In the genomic region with DNA sequence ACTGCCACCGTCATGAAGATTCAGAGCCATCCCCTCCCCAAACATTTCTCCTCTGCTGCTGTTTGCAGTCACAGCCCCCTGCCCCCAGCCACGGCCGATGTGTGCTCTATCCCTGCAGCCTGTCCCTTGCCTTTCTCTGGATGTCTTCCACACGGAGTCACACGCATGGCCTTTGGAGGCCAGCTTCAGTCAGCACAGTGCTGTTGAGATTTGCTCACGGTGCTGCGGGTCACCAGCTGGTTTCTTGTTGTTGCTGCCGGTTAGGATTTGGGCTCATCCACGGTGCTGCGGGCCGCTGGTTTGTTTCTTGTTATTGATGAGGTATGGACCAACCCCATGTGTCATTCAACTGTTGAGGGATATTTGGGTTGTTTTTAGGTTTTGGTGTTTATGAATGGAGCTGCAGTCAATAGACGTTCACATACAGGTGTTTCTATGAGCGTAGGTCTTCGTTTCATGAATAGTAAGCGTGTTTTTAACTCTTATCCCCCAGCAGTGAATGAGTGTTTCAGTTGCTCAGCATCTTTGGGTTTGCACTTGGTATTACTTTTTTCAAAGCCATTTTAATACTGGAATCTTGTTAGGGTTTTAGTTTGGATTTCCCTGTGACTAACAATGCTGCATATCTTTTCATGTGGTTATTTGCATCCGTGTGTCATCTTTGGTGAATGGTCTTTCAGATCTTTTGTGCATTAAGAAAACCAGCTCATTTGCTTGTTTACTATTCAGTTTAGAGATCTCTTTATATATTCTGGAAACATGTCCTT, we compare ENCODE assay signal across 9 cellular contexts. TPM values are rescaled to one million over a fixed set of nuclear protein-coding genes. Genes with fewer than 3 reads are reported as not detected.
DNase-seq lines count a peak whose midpoint lies in the region; ATAC-seq and TF ChIP-seq lines count a peak whose summit lies in the region.
"Had no signal": no experiment of that assay in that cellular context is flagged by ENCODE, and none has a peak within 500 bp of the region (broad histone marks: within the 10 kb centered on the region; RNA-seq: fewer than 3 reads in every experiment).

No MANE protein-coding gene starts in this region.

- H2AFZ ChIP-seq in OCI-LY1 (ENCODE audit: low read length) = no peak overlapping the region

- DNase-seq in astrocyte of the cerebellum (ENCODE audit: low read depth) = peak; percentile 35
- peak; percentile 14 for DNase-seq in sciatic nerve (ENCODE audit: low spot score)
- DNase-seq in LoVo (ENCODE audit: low spot score) = no peak
- DNase-seq: NK-92 treated with Interleukin-12 subunit alpha and Interleukin-12 subunit beta, amount 100 ng/mL, for 24 hours; thyroid gland had no signal

- H3K36me3 ChIP-seq in OCI-LY1 (ENCODE audit: insufficient read depth, low read length) = peaks cover 8% of the 10 kb centered on the region; the same call in 1 of the 2 replicates
- H3K36me3 ChIP-seq: thyroid gland had no signal

- TF ChIP-seq CTCF in OCI-LY1 (IDR thresholded peaks at IDR 0.05; ENCODE audit: low read length) = no peak
- no peak for TF ChIP-seq CTCF in astrocyte of the cerebellum (IDR thresholded peaks at IDR 0.05; ENCODE audit: low read depth, low read length, missing control alignments)

- no peaks in the 10 kb centered on the region for H3K27me3 ChIP-seq in OCI-LY1 (ENCODE audit: insufficient read depth, low read length)
- H3K27me3 ChIP-seq: thyroid gland had no signal

- H4K20me1 ChIP-seq in OCI-LY1 (ENCODE audit: insufficient read depth, low read length) = no peaks in the 10 kb centered on the region

- H3K4me3 ChIP-seq in OCI-LY1 (ENCODE audit: low read depth, low read length, poor library complexity, severe bottlenecking) (no peak overlapping the region), astrocyte of the cerebellum (ENCODE audit: low read depth, low read length) (no peak overlapping the region)
- H3K4me3 ChIP-seq: thyroid gland had no signal

- TF ChIP-seq POLR2A in GM19193 (IDR thresholded peaks at IDR 0.05; ENCODE audit: extremely low read depth, insufficient read depth, insufficient read length) = peak; percentile 9

- H3F3A ChIP-seq in OCI-LY1 (ENCODE audit: insufficient read depth, low read length) = no peaks in the 10 kb centered on the region

- peak overlapping the region; percentile 26; the same call in 1 of the 2 replicates for H3K9ac ChIP-seq in OCI-LY1 (ENCODE audit: low read length)

- H3K27ac ChIP-seq in OCI-LY1 (ENCODE audit: low read depth, low read length, poor library complexity, severe bottlenecking) = peak overlapping the region; percentile 80
- H3K27ac ChIP-seq: thyroid gland had no signal

- intact Hi-C loops in sciatic nerve (cut with DNase I) = no loop called here

- no peak for ATAC-seq in sciatic nerve
- ATAC-seq in HG03039 (IDR thresholded peaks at IDR 0.05; ENCODE audit: unreplicated experiment) = no peak
- ATAC-seq in GM21576 (IDR thresholded peaks at IDR 0.05; ENCODE audit: unreplicated experiment) = no peak

- 0 out of 2 replicates have a peak, but pooled peaks cover 7% of the 10 kb centered on the region for H3K9me3 ChIP-seq in OCI-LY1 (ENCODE audit: low read length)
- H3K9me3 ChIP-seq: thyroid gland had no signal

- H3K4me2 ChIP-seq in OCI-LY1 (ENCODE audit: low read length) = no peak overlapping the region; the same call in 1 of the 2 replicates

- in situ Hi-C loops in astrocyte of the cerebellum (cut with HindIII; ENCODE audit: low sequenced_read_pairs) = no loop called here

- H3K9me2 ChIP-seq in OCI-LY1 (ENCODE audit: low read depth, low read length) = no peaks in the 10 kb centered on the region

- H3K79me2 ChIP-seq in OCI-LY1 (ENCODE audit: insufficient read depth, low read length) = no peaks in the 10 kb centered on the region

- peaks cover 53% of the 10 kb centered on the region for H3K4me1 ChIP-seq in OCI-LY1 (ENCODE audit: insufficient read depth, low read length, severe bottlenecking)

RNA-seq across cellular contexts. Expression of gene AHRR, which starts 57.6 kb away (rescaled TPM):
- total RNA-seq in sciatic nerve = 5.1 TPM
